Comparison of ENCODE assay signal across 16 cellular contexts in genomic region chr16:68371706-68372380, GRCh38.
DNase-seq lines count a peak whose midpoint lies in the region; ATAC-seq, FAIRE-seq and TF ChIP-seq lines count a peak whose summit lies in the region.
"Had no signal": no experiment of that assay in that cellular context is flagged by ENCODE, and none has a peak within 500 bp of the region (broad histone marks: within the 10 kb centered on the region; RNA-seq: fewer than 3 reads in every experiment).

No MANE protein-coding gene starts in this region.

- no peak overlapping the region for H3K9ac ChIP-seq in H1 (replicated peaks in 1 of 4; ENCODE audit: extremely low read depth in 1 of 4, low read depth in 3 of 4, low read length in 3 of 4)
- H3K9ac ChIP-seq: GM23248 had no signal

- no peak overlapping the region for H3K4ac ChIP-seq in H1 (replicated peaks; ENCODE audit: insufficient read length, low read depth, low read length)

- CTCF ChIA-PET in activated CD4-positive, alpha-beta T cell treated with anti-CD3 and anti-CD28 coated beads, Interleukin-2, amount 10 ng/mL, durations not matched to agents 7 days and 5 days (lab: Charles Lee) = interaction anchor here (0.8 to 4.9 kb wide), 6 partner anchors 11 to 46 kb away, joined by 3 to 32 read pairs (median 4); no protein-coding TSS in a partner anchor
- CTCF ChIA-PET in activated CD4-positive, alpha-beta T cell treated with anti-CD3 and anti-CD28 coated beads for 36 hours (lab: Charles Lee) = interaction anchor here (0.8 to 1.5 kb wide), 5 partner anchors 8 to 139 kb away, joined by 3 to 6 read pairs (median 3); partner anchors contain the start of gene SLC7A6
- CTCF ChIA-PET in H1 (lab: Charles Lee; ENCODE audit: partially characterized antibody) = interaction anchor here (0.8 to 14.3 kb wide), 8 partner anchors 7 to 138 kb away, joined by 3 to 221 read pairs (median 10); no protein-coding TSS in a partner anchor

- no peak for FAIRE-seq in H1 (lab: Jason Lieb, UNC)
- FAIRE-seq: G401.6 had no signal

- no peaks in the 10 kb centered on the region for H3K36me3 ChIP-seq in CD4-positive, CD25-positive, alpha-beta regulatory T cell (ENCODE audit: control insufficient read depth, insufficient read depth, low read length)
- no peaks in the 10 kb centered on the region for H3K36me3 ChIP-seq in H1 (ENCODE audit: control insufficient read depth in 2 of 4, insufficient read depth in 4 of 4, low read length in 3 of 4)
- no peaks in the 10 kb centered on the region for H3K36me3 ChIP-seq in osteoblast (ENCODE audit: insufficient read depth, low read length)

- 90% methylated on average over 40 of the region's 40 CpGs; no CpG with 5 or more reads in 1 of the 2 experiments for WGBS in H1 (ENCODE audit: extremely low coverage in 1 of 2, insufficient coverage in 1 of 2, insufficient read length in 1 of 2, insufficient replicate concordance in 2 of 2, low coverage in 1 of 2, low lambda C conversion rate in 2 of 2, missing lambda C conversion rate in 1 of 2), 2 experiments

- no peak overlapping the region for H3K18ac ChIP-seq in H1 (ENCODE audit: extremely low read depth, low read length)

- H4K8ac ChIP-seq in H1 (ENCODE audit: extremely low read depth, insufficient read depth, low read length) = peak overlapping the region; percentile 58

- no peaks in the 10 kb centered on the region for H3K9me3 ChIP-seq in CD4-positive, CD25-positive, alpha-beta regulatory T cell (ENCODE audit: control insufficient read depth in 2 of 2, low read length in 2 of 2)
- H3K9me3 ChIP-seq in H1 (ENCODE audit: insufficient read depth in 2 of 2, low read depth in 1 of 2, low read length in 1 of 2) (no peaks in the 10 kb centered on the region), osteoblast (ENCODE audit: low read depth, low read length) (no peaks in the 10 kb centered on the region)

- intact Hi-C loops in activated CD4-positive, alpha-beta T cell treated with anti-CD3 and anti-CD28 coated beads for 36 hours (cut with DNase I, micrococcal nuclease) = no loop called here

- H3K79me2 ChIP-seq in H1 (ENCODE audit: control insufficient read depth in 1 of 2, insufficient read depth in 2 of 2, low read length in 2 of 2) (no peaks in the 10 kb centered on the region), osteoblast (ENCODE audit: insufficient read depth, low read length) (no peaks in the 10 kb centered on the region)

- H3K23me2 ChIP-seq in H1 (ENCODE audit: low read depth, low read length) = no peaks in the 10 kb centered on the region

- H3K36me3 Mint-ChIP-seq in activated CD4-positive, alpha-beta T cell treated with anti-CD3 and anti-CD28 coated beads, Interleukin-2, amount 10 ng/mL, durations not matched to agents 7 days and 5 days (ENCODE audit: low read depth) = no peaks in the 10 kb centered on the region
- no peaks in the 10 kb centered on the region for H3K36me3 Mint-ChIP-seq in activated CD4-positive, alpha-beta T cell treated with anti-CD3 and anti-CD28 coated beads for 36 hours (ENCODE audit: low read depth)
- H3K36me3 Mint-ChIP-seq in CD4-positive, CD25-positive, alpha-beta regulatory T cell = peaks cover 3% of the 10 kb centered on the region

- no peak overlapping the region for H3K4me3 ChIP-seq in CD4-positive, CD25-positive, alpha-beta regulatory T cell (ENCODE audit: low read depth, low read length)
- H3K4me3 ChIP-seq in H1 (ENCODE audit: extremely low read depth in 1 of 4, insufficient read depth in 2 of 4, low read depth in 3 of 4, low read length in 4 of 4) (no peak overlapping the region), osteoblast (ENCODE audit: insufficient read depth, low read length) (no peak overlapping the region)
- H3K4me3 ChIP-seq: GM23248 had no signal

- no peaks in the 10 kb centered on the region for H3K27me3 ChIP-seq in CD4-positive, CD25-positive, alpha-beta regulatory T cell (ENCODE audit: control insufficient read depth, insufficient read depth, low read length)
- H3K27me3 ChIP-seq in H1 (replicated peaks in 1 of 4; ENCODE audit: control insufficient read depth in 3 of 4, extremely low read depth in 1 of 4, insufficient read depth in 3 of 4, low read length in 3 of 4) (peaks cover 0 to 2% (median 0%) of the 10 kb centered on the region in 4 experiments; a peak in 2 of 7 replicates), osteoblast (ENCODE audit: insufficient read depth, low read length) (peaks cover 3% of the 10 kb centered on the region)

- peaks cover 39% of the 10 kb centered on the region for H3K27me3 Mint-ChIP-seq in activated CD4-positive, alpha-beta T cell treated with anti-CD3 and anti-CD28 coated beads, Interleukin-2, amount 10 ng/mL, durations not matched to agents 7 days and 5 days
- peaks cover 2% of the 10 kb centered on the region for H3K27me3 Mint-ChIP-seq in activated CD4-positive, alpha-beta T cell treated with anti-CD3 and anti-CD28 coated beads for 36 hours
- H3K27me3 Mint-ChIP-seq in CD4-positive, CD25-positive, alpha-beta regulatory T cell = no peaks in the 10 kb centered on the region
- H3K27me3 Mint-ChIP-seq: CD4-positive, alpha-beta T cell had no signal

- no peaks in the 10 kb centered on the region for H3K79me1 ChIP-seq in H1 (ENCODE audit: low read depth, low read length)

- no peak for DNase-seq in activated CD4-positive, alpha-beta T cell treated with anti-CD3 and anti-CD28 coated beads, Interleukin-2, amount 10 ng/mL, durations not matched to agents 7 days and 5 days
- DNase-seq in activated CD4-positive, alpha-beta T cell treated with anti-CD3 and anti-CD28 coated beads for 36 hours = no peak
- no peak for DNase-seq in CD4-positive, CD25-positive, alpha-beta regulatory T cell
- DNase-seq in H1 (ENCODE audit: low read depth in 1 of 2, low spot score in 2 of 2) = no peak
- DNase-seq in osteoblast (ENCODE audit: insufficient read length, low spot score, missing footprints) = peak; percentile 44
- no peak for DNase-seq in MV-4-11 (lab: John Stamatoyannopoulos, UW)
- no peak for DNase-seq in NCI-H82 treated with DMSO at 0.1 percent for 48 hours (lab: John Stamatoyannopoulos, UW; ENCODE audit: unreplicated experiment)
- no peak for DNase-seq in hypothalamus (lab: John Stamatoyannopoulos, UW)
- DNase-seq: Calu3, DMS79, EL, GM23248, H7 had no signal

- no peak overlapping the region for H2BK12ac ChIP-seq in H1 (ENCODE audit: low read depth, low read length)

- no peak overlapping the region for H3K23ac ChIP-seq in H1 (ENCODE audit: insufficient read length)

- peak overlapping the region; percentile 76 for H3K27ac Mint-ChIP-seq in activated CD4-positive, alpha-beta T cell treated with anti-CD3 and anti-CD28 coated beads, Interleukin-2, amount 10 ng/mL, durations not matched to agents 7 days and 5 days
- H3K27ac Mint-ChIP-seq in activated CD4-positive, alpha-beta T cell treated with anti-CD3 and anti-CD28 coated beads for 36 hours = no peak overlapping the region
- peak overlapping the region; percentile 59 to 95 (median 91) for H3K27ac Mint-ChIP-seq in CD4-positive, CD25-positive, alpha-beta regulatory T cell
- H3K27ac Mint-ChIP-seq: CD4-positive, alpha-beta T cell had no signal

- H2BK15ac ChIP-seq in H1 (ENCODE audit: low read length) = no peak overlapping the region

- H4K5ac ChIP-seq in H1 (ENCODE audit: insufficient read length, low read depth, low read length) = no peak overlapping the region

- no peak overlapping the region for H2BK120ac ChIP-seq in H1 (replicated peaks; ENCODE audit: low read depth, low read length)

- peaks cover 40% of the 10 kb centered on the region for H3K4me1 ChIP-seq in CD4-positive, CD25-positive, alpha-beta regulatory T cell (ENCODE audit: control insufficient read depth, insufficient read depth, low read length, poor library complexity, severe bottlenecking)
- H3K4me1 ChIP-seq in H1 (replicated peaks in 1 of 4; ENCODE audit: control insufficient read depth in 3 of 4, insufficient read depth in 4 of 4, low read length in 3 of 4) = peaks cover 0 to 2% (median under 1%) of the 10 kb centered on the region in 4 experiments; a peak in 4 of 7 replicates
- no peaks in the 10 kb centered on the region for H3K4me1 ChIP-seq in osteoblast (ENCODE audit: insufficient read depth, low read length)

- no peak overlapping the region for H3K56ac ChIP-seq in H1 (replicated peaks; ENCODE audit: insufficient read length, low read depth, low read length)

- H2BK20ac ChIP-seq in H1 (ENCODE audit: low read length) = no peak overlapping the region

- no peak overlapping the region for H3K14ac ChIP-seq in H1 (ENCODE audit: insufficient read length)

- no peak overlapping the region for H2AK5ac ChIP-seq in H1 (ENCODE audit: low read depth, low read length)

- H4K20me1 ChIP-seq in H1 (replicated peaks in 1 of 2; ENCODE audit: control insufficient read depth in 1 of 2, insufficient read depth in 2 of 2, low read length in 2 of 2) (no peaks in the 10 kb centered on the region), osteoblast (ENCODE audit: insufficient read depth, low read length) (no peaks in the 10 kb centered on the region)

- POLR2A ChIA-PET in activated CD4-positive, alpha-beta T cell treated with anti-CD3 and anti-CD28 coated beads, Interleukin-2, amount 10 ng/mL, durations not matched to agents 7 days and 5 days (lab: Charles Lee) = interaction anchor here (1.1 kb wide), 1 partner anchor 139 kb away, joined by 5 read pairs; no protein-coding TSS in a partner anchor
- POLR2A ChIA-PET in activated CD4-positive, alpha-beta T cell treated with anti-CD3 and anti-CD28 coated beads for 36 hours (lab: Charles Lee) = interaction anchor here (1.2 kb wide), 1 partner anchor 10 kb away, joined by 4 read pairs; no protein-coding TSS in a partner anchor
- POLR2A ChIA-PET in H1 (lab: Charles Lee; ENCODE audit: partially characterized antibody) = no interaction called here

- H3K4me2 ChIP-seq in H1 (ENCODE audit: insufficient read depth in 1 of 2, low read depth in 2 of 2, low read length in 2 of 2) = no peak overlapping the region
- H3K4me2 ChIP-seq in osteoblast (ENCODE audit: insufficient read depth, low read length) = no peak overlapping the region

- TF ChIP-seq POLR2A in H1 (IDR thresholded peaks at IDR 0.05; ENCODE audit: control extremely low read depth in 1 of 2, low read depth in 2 of 2, low read length in 2 of 2) = no peak

- TF ChIP-seq CTCF in H1 (IDR thresholded peaks at IDR 0.05; ENCODE audit: control extremely low read depth in 1 of 3, insufficient read depth in 1 of 3, low read depth in 1 of 3, low read length in 3 of 3) = no peak
- TF ChIP-seq CTCF in osteoblast (IDR thresholded peaks at IDR 0.05; ENCODE audit: extremely low read depth, low read depth, low read length) = no peak

- H3K27ac ChIP-seq in CD4-positive, CD25-positive, alpha-beta regulatory T cell (ENCODE audit: insufficient read depth, low read length, poor library complexity, severe bottlenecking) = no peak overlapping the region
- H3K27ac ChIP-seq in H1 (ENCODE audit: low read depth, low read length) (no peak overlapping the region), osteoblast (ENCODE audit: low read depth, low read length) (no peak overlapping the region)
- H3K27ac ChIP-seq: 22Rv1, GM23248 had no signal

- no peak overlapping the region for H4K91ac ChIP-seq in H1 (replicated peaks; ENCODE audit: insufficient read length, low read length)

- no peak overlapping the region for H2BK5ac ChIP-seq in H1 (ENCODE audit: low read depth, low read length)

- no peaks in the 10 kb centered on the region for H3K9me3 Mint-ChIP-seq in activated CD4-positive, alpha-beta T cell treated with anti-CD3 and anti-CD28 coated beads, Interleukin-2, amount 10 ng/mL, durations not matched to agents 7 days and 5 days
- no peaks in the 10 kb centered on the region for H3K9me3 Mint-ChIP-seq in activated CD4-positive, alpha-beta T cell treated with anti-CD3 and anti-CD28 coated beads for 36 hours (ENCODE audit: low read depth)
- H3K9me3 Mint-ChIP-seq in CD4-positive, CD25-positive, alpha-beta regulatory T cell = no peaks in the 10 kb centered on the region
- H3K9me3 Mint-ChIP-seq: CD4-positive, alpha-beta T cell had no signal

- ATAC-seq in activated CD4-positive, alpha-beta T cell treated with anti-CD3 and anti-CD28 coated beads for 36 hours = no peak
- no peak for ATAC-seq in CD4-positive, CD25-positive, alpha-beta regulatory T cell (ENCODE audit: low read depth in 2 of 2)

- TF ChIP-seq RAD21 in H1 (IDR thresholded peaks at IDR 0.05 in 1 of 2, conservative IDR thresholded peaks at IDR 0.05 in 1 of 2; ENCODE audit: low read depth in 2 of 2, low read length in 2 of 2) = no peak

- peaks cover 35% of the 10 kb centered on the region for H3K4me1 Mint-ChIP-seq in activated CD4-positive, alpha-beta T cell treated with anti-CD3 and anti-CD28 coated beads, Interleukin-2, amount 10 ng/mL, durations not matched to agents 7 days and 5 days
- H3K4me1 Mint-ChIP-seq in activated CD4-positive, alpha-beta T cell treated with anti-CD3 and anti-CD28 coated beads for 36 hours = peaks cover 37% of the 10 kb centered on the region
- peaks cover 0 to 54% (median 21%) of the 10 kb centered on the region in 4 donors for H3K4me1 Mint-ChIP-seq in CD4-positive, CD25-positive, alpha-beta regulatory T cell

- H3K4me3 Mint-ChIP-seq in activated CD4-positive, alpha-beta T cell treated with anti-CD3 and anti-CD28 coated beads, Interleukin-2, amount 10 ng/mL, durations not matched to agents 7 days and 5 days = no peak overlapping the region
- H3K4me3 Mint-ChIP-seq in activated CD4-positive, alpha-beta T cell treated with anti-CD3 and anti-CD28 coated beads for 36 hours = no peak overlapping the region
- H3K4me3 Mint-ChIP-seq in CD4-positive, CD25-positive, alpha-beta regulatory T cell = no peak overlapping the region
- H3K4me3 Mint-ChIP-seq: CD4-positive, alpha-beta T cell had no signal

- TF ChIP-seq EP300 in H1 (IDR thresholded peaks at IDR 0.05; ENCODE audit: borderline replicate concordance in 1 of 2, low read depth in 2 of 2, low read length in 2 of 2) = no peak

- H2AFZ ChIP-seq in H1 (ENCODE audit: low read length) = no peak overlapping the region
- no peak overlapping the region for H2AFZ ChIP-seq in osteoblast (ENCODE audit: low read length)
- H2AFZ ChIP-seq: GM23248 had no signal
